8 cellular contexts compared by ENCODE assay signal in the genomic region with DNA sequence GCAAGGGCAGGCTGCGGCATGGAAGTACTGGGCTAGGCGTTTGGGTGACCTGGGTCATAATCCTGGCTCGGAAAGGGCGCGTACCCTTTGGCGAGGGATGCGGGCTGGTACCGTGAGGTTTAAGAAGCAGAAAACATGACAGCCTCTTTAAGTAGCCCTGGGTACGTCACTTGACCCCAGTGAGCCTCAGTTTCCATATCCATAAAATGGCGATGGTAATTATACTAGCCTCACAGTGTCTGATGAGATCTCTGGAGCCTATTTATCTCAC. TPM values are rescaled to one million over a fixed set of nuclear protein-coding genes. Genes with fewer than 3 reads are reported as not detected.
A peak's percentile ranks its signal among the peaks of the same experiment; 100 is the strongest.
DNase-seq lines count a peak whose midpoint lies in the region; ATAC-seq and TF ChIP-seq lines count a peak whose summit lies in the region.

No MANE protein-coding gene starts in this region.

- peaks cover 11% of the 10 kb centered on the region; the same call in 1 of the 2 replicates for H3K36me3 ChIP-seq in DOHH2 (ENCODE audit: control insufficient read depth, low read length)
- H3K36me3 ChIP-seq in SJSA1 = peaks cover 5% of the 10 kb centered on the region; the same call in 1 of the 2 replicates
- H3K36me3 ChIP-seq in esophagus squamous epithelium = peaks cover 0 to 29% (median 0%) of the 10 kb centered on the region in 3 donors
- no peaks in the 10 kb centered on the region for H3K36me3 ChIP-seq in prostate gland

- WGBS in esophagus squamous epithelium, 2 donors = 0% methylated on average over 2 to 7 of the region's 10 CpGs
- WGBS in prostate gland = under 1% methylated on average over 10 of the region's 10 CpGs

- H3K4me3 ChIP-seq in DOHH2 (ENCODE audit: low read length) (peak overlapping the region; percentile 90), SJSA1 (peak overlapping the region; percentile 58), esophagus squamous epithelium (peak overlapping the region; percentile 59 to 92 (median 78)), prostate gland (peak overlapping the region; percentile 70 to 77)

- H3F3A ChIP-seq in DOHH2 (ENCODE audit: control insufficient read depth, insufficient read depth) = peaks cover 36% of the 10 kb centered on the region

- intact Hi-C loops in esophagus squamous epithelium (cut with DNase I) = loop anchor here (2.0 to 10.0 kb wide), 3 partner anchors 96 to 284 kb away; no protein-coding TSS in a partner anchor
- intact Hi-C loops in prostate gland (cut with DNase I) = loop anchor here (2.0 kb wide), 1 partner anchor 94 kb away; no protein-coding TSS in a partner anchor

- TF ChIP-seq CTCF in DOHH2 (IDR thresholded peaks at IDR 0.05; ENCODE audit: low read depth, low read length, poor library complexity, severe bottlenecking) (no peak), esophagus squamous epithelium (IDR thresholded peaks at IDR 0.05) (no peak), prostate gland (IDR thresholded peaks at IDR 0.05) (no peak)

- no peaks in the 10 kb centered on the region for H3K9me2 ChIP-seq in DOHH2 (replicated peaks; ENCODE audit: control insufficient read depth, low read length)

- H3K9me3 ChIP-seq in DOHH2 (ENCODE audit: control insufficient read depth, insufficient read depth, low read length) (no peaks in the 10 kb centered on the region), SJSA1 (replicated peaks) (no peaks in the 10 kb centered on the region), esophagus squamous epithelium (no peaks in the 10 kb centered on the region), prostate gland (no peaks in the 10 kb centered on the region)

- peak overlapping the region; percentile 76 for H3K4me2 ChIP-seq in DOHH2 (ENCODE audit: low read length)

- H3K4me1 ChIP-seq in DOHH2 (ENCODE audit: control insufficient read depth, low read length) (peaks cover 53% of the 10 kb centered on the region), SJSA1 (replicated peaks) (peaks cover 67% of the 10 kb centered on the region), esophagus squamous epithelium (peaks cover 28 to 59% (median 38%) of the 10 kb centered on the region in 3 donors), prostate gland (replicated peaks) (peaks cover 12% of the 10 kb centered on the region)

- DNase-seq in SJSA1 (ENCODE audit: low read depth in 1 of 2, low spot score in 2 of 2) = no peak
- no peak for DNase-seq in esophagus squamous epithelium (lab: John Stamatoyannopoulos, UW)
- DNase-seq in prostate gland (ENCODE audit: low spot score) = no peak
- DNase-seq in SHP77 (lab: John Stamatoyannopoulos, UW) = no peak
- DNase-seq in NCI-H1092 treated with DMSO at 0.1 percent for 48 hours (lab: John Stamatoyannopoulos, UW) = no peak
- DNase-seq in epidermal melanocyte (ENCODE audit: insufficient read length, low spot score) = no peak

- peak overlapping the region; percentile 92 for H3K27ac ChIP-seq in DOHH2 (ENCODE audit: low read depth, low read length)
- peak overlapping the region; percentile 99 for H3K27ac ChIP-seq in SJSA1
- peak overlapping the region; percentile 98 to 100 (median 98) for H3K27ac ChIP-seq in esophagus squamous epithelium
- peak overlapping the region; percentile 99 for H3K27ac ChIP-seq in prostate gland

- no peak for TF ChIP-seq POLR2A in esophagus squamous epithelium (IDR thresholded peaks at IDR 0.05)
- no peak for TF ChIP-seq POLR2A in prostate gland (IDR thresholded peaks at IDR 0.05)

- no peaks in the 10 kb centered on the region for H4K20me1 ChIP-seq in DOHH2 (ENCODE audit: control insufficient read depth, insufficient read depth, low read depth, low read length)

- H3K79me2 ChIP-seq in DOHH2 (ENCODE audit: control insufficient read depth, low read length) = peaks cover 11% of the 10 kb centered on the region

- H3K27me3 ChIP-seq in DOHH2 (ENCODE audit: control insufficient read depth, low read length) (no peaks in the 10 kb centered on the region), SJSA1 (replicated peaks) (no peaks in the 10 kb centered on the region), esophagus squamous epithelium (no peaks in the 10 kb centered on the region), prostate gland (replicated peaks; ENCODE audit: insufficient read depth) (no peaks in the 10 kb centered on the region)

- no peak for ATAC-seq in HG02870 (IDR thresholded peaks at IDR 0.05; ENCODE audit: unreplicated experiment)

RNA-seq across cellular contexts. Expression of gene PIGV, which starts 0.7 kb away (rescaled TPM):
- total RNA-seq in SJSA1 (2014; rRNA removed; shearing (Covaris generic)) = 10.2 and 21.3 TPM in 2 replicates
- total RNA-seq in esophagus squamous epithelium (10 to 100 TPM in 3 of 4 donors, 1 to 10 TPM in 1; 9.9 to 20.9 (median 13.1) TPM), prostate gland (10 to 100 TPM; 26.4 to 32.4 TPM)

RNA-seq across cellular contexts. Expression of gene ZDHHC18, which starts 38.0 kb away (rescaled TPM):
- 18.4 and 19.9 TPM in 2 replicates for total RNA-seq in SJSA1 (2014; rRNA removed; shearing (Covaris generic))
- total RNA-seq in esophagus squamous epithelium (10 to 100 TPM; 24.5 to 34.4 (median 29.4) TPM), prostate gland (10 to 100 TPM; 20.0 to 30.7 TPM)
